In the genomic region with DNA sequence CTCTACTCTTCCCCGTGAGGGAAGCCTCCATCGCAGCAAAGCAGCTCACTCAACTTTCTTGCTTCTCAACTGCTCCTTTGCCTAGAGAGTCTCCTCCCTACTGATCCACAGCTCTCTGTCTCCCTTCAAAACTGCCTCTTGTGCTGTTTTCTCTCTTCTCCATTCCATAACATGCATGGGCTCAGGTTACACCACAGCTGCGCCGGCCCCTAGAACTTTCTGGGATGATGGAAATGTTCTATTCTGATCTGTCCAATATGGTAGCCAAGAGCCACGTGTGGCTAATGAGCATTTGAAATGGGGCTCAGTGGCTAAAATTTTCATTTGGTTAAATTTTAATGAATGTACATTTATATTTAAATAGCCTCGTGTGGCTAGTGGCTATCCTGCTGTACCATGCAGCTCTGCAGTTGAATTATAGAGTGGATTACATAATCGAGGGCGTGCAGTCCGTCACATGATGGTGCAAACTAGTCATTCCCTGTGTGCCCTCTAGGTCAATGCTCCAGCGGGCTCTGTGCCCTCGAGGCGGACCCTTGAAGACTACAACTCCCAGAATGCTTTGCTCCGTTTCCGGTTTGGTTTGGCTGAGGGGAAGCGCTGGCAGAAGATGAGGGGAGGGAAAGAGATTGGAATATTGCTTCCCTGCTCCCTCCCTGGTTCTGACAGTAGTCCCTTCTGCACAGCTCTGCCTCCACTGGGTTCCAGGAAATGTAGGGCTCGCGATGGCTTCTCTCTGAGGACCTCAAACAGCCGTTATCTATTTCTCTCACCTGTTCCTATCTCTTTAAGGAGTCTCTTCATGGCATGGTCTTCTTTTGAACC, we compare ENCODE assay signal across 8 cellular contexts.
DNase-seq lines count a peak whose midpoint lies in the region; ATAC-seq and TF ChIP-seq lines count a peak whose summit lies in the region.

No MANE protein-coding gene starts in this region.

- no peaks in the 10 kb centered on the region; the same call in none of the 2 replicates for H3K9me3 Mint-ChIP-seq in HFFc6
- peaks cover 3% of the 10 kb centered on the region; the same call in 1 of the 2 replicates for H3K9me3 Mint-ChIP-seq in WTC11
- H3K9me3 Mint-ChIP-seq in type B pancreatic cell: no peaks in the 10 kb centered on the region
- peaks cover 4% of the 10 kb centered on the region for H3K9me3 Mint-ChIP-seq in activated T-helper 2 cell treated with anti-CD3 and anti-CD28 coated beads, Interferon-gamma antibody, Interleukin-2, Interleukin-4, amounts not matched to agents 10 μg/mL and 5 μg/mL and 100 μg/mL, durations not matched to agents 14 hours and 24 hours and 36 hours

- TF ChIP-seq CTCF in HFFc6 (IDR thresholded peaks at IDR 0.05): peak; percentile 32; the same call in 1 of the 2 replicates
- TF ChIP-seq CTCF in WTC11 (IDR thresholded peaks at IDR 0.05): no peak
- TF ChIP-seq CTCF in type B pancreatic cell (conservative IDR thresholded peaks at IDR 0.05): peak; percentile 50

- H3K27me3 ChIP-seq in ACC112 (ENCODE audit: insufficient read depth, low read length): peaks cover 8% of the 10 kb centered on the region; the same call in 1 of the 2 replicates
- H3K27me3 ChIP-seq in iPS DF 6.9 (ENCODE audit: control insufficient read depth, insufficient read depth, low read length): no peaks in the 10 kb centered on the region

- H3K36me3 Mint-ChIP-seq in HFFc6 (ENCODE audit: low read depth) (peaks cover 12% of the 10 kb centered on the region; the same call in 1 of the 2 replicates), WTC11 (peaks cover 2% of the 10 kb centered on the region; the same call in 1 of the 2 replicates), type B pancreatic cell (no peaks in the 10 kb centered on the region)
- no peaks in the 10 kb centered on the region for H3K36me3 Mint-ChIP-seq in activated T-helper 2 cell treated with anti-CD3 and anti-CD28 coated beads, Interferon-gamma antibody, Interleukin-2, Interleukin-4, amounts not matched to agents 10 μg/mL and 5 μg/mL and 100 μg/mL, durations not matched to agents 14 hours and 24 hours and 36 hours (ENCODE audit: low read depth)

- WGBS in iPS DF 6.9 (ENCODE audit: insufficient coverage, insufficient read length): no CpG with 5 or more reads among the region's 18 CpGs

- H3K27me3 Mint-ChIP-seq in HFFc6 (ENCODE audit: insufficient read depth) (peaks cover 10% of the 10 kb centered on the region), WTC11 (ENCODE audit: low read depth) (peaks cover 5% of the 10 kb centered on the region), type B pancreatic cell (peaks cover 23% of the 10 kb centered on the region)
- peaks cover 1% of the 10 kb centered on the region for H3K27me3 Mint-ChIP-seq in activated T-helper 2 cell treated with anti-CD3 and anti-CD28 coated beads, Interferon-gamma antibody, Interleukin-2, Interleukin-4, amounts not matched to agents 10 μg/mL and 5 μg/mL and 100 μg/mL, durations not matched to agents 14 hours and 24 hours and 36 hours (ENCODE audit: low read depth)

- H3K79me2 ChIP-seq in ACC112 (ENCODE audit: control insufficient read depth, insufficient read depth, low read length, unreplicated experiment): no peaks in the 10 kb centered on the region

- no peak overlapping the region for H3K4me3 Mint-ChIP-seq in HFFc6
- peak overlapping the region; percentile 38 for H3K4me3 Mint-ChIP-seq in WTC11
- peak overlapping the region; percentile 41 for H3K4me3 Mint-ChIP-seq in type B pancreatic cell
- H3K4me3 Mint-ChIP-seq in activated T-helper 2 cell treated with anti-CD3 and anti-CD28 coated beads, Interferon-gamma antibody, Interleukin-2, Interleukin-4, amounts not matched to agents 10 μg/mL and 5 μg/mL and 100 μg/mL, durations not matched to agents 14 hours and 24 hours and 36 hours (ENCODE audit: low read depth): no peak overlapping the region

- CTCF ChIA-PET in WTC11 (lab: Charles Lee): interaction anchor here (0.6 to 0.7 kb wide), 2 partner anchors 65 to 707 kb away, joined by 3 to 6 read pairs; no protein-coding TSS in a partner anchor

- DNase-seq in HFFc6 (peak; percentile 50), WTC11 (ENCODE audit: low spot score) (peak; percentile 78), iPS DF 6.9 (ENCODE audit: low read depth, low spot score) (peak; percentile 73), type B pancreatic cell (ENCODE audit: extremely low spot score, unreplicated experiment) (no peak), NCI-H2171 treated with DMSO at 0.1 percent for 48 hours (lab: John Stamatoyannopoulos, UW) (no peak)
- DNase-seq in activated T-helper 2 cell treated with anti-CD3 and anti-CD28 coated beads, Interferon-gamma antibody, Interleukin-2, Interleukin-4, amounts not matched to agents 10 μg/mL and 5 μg/mL and 100 μg/mL, durations not matched to agents 14 hours and 24 hours and 36 hours (ENCODE audit: low spot score): no peak

- peaks cover 40% of the 10 kb centered on the region for H3K4me1 ChIP-seq in ACC112 (ENCODE audit: control insufficient read depth, insufficient read depth, low read length, unreplicated experiment)
- H3K4me1 ChIP-seq in iPS DF 6.9 (ENCODE audit: control insufficient read depth, insufficient read depth, low read length): no peaks in the 10 kb centered on the region

- H3K4me3 ChIP-seq in ACC112 (ENCODE audit: low read depth, low read length) (no peak overlapping the region), iPS DF 6.9 (ENCODE audit: low read length) (no peak overlapping the region)

- ATAC-seq in WTC11 (peak; percentile 95), HG03439 (IDR thresholded peaks at IDR 0.05; ENCODE audit: unreplicated experiment) (no peak)

- no peak overlapping the region for H3K27ac ChIP-seq in ACC112 (ENCODE audit: low read depth, low read length)
- no peak overlapping the region for H3K27ac ChIP-seq in iPS DF 6.9 (ENCODE audit: low read length)

- H2AFZ ChIP-seq in ACC112 (ENCODE audit: low read length, unreplicated experiment): peak overlapping the region; percentile 38

- intact Hi-C loops in activated T-helper 2 cell treated with anti-CD3 and anti-CD28 coated beads, Interferon-gamma antibody, Interleukin-2, Interleukin-4, amounts not matched to agents 10 μg/mL and 5 μg/mL and 100 μg/mL, durations not matched to agents 14 hours and 24 hours and 36 hours (cut with micrococcal nuclease): no loop called here

- H3K36me3 ChIP-seq in ACC112 (ENCODE audit: insufficient read depth, low read length) (no peaks in the 10 kb centered on the region), iPS DF 6.9 (ENCODE audit: control insufficient read depth, insufficient read depth, low read length) (no peaks in the 10 kb centered on the region)

- H3K27ac Mint-ChIP-seq in HFFc6: no peak overlapping the region; the same call in 1 of the 2 replicates
- no peak overlapping the region for H3K27ac Mint-ChIP-seq in WTC11
- H3K27ac Mint-ChIP-seq in type B pancreatic cell: no peak overlapping the region
- H3K27ac Mint-ChIP-seq in activated T-helper 2 cell treated with anti-CD3 and anti-CD28 coated beads, Interferon-gamma antibody, Interleukin-2, Interleukin-4, amounts not matched to agents 10 μg/mL and 5 μg/mL and 100 μg/mL, durations not matched to agents 14 hours and 24 hours and 36 hours: no peak overlapping the region

- POLR2A ChIA-PET in WTC11 (lab: Charles Lee): no interaction called here

- H3K9me3 ChIP-seq in iPS DF 6.9 (ENCODE audit: control insufficient read depth, insufficient read depth, low read length): no peaks in the 10 kb centered on the region

- H3K4me1 Mint-ChIP-seq in HFFc6 (ENCODE audit: low read depth) (peaks cover 55% of the 10 kb centered on the region), WTC11 (peaks cover 21% of the 10 kb centered on the region), type B pancreatic cell (ENCODE audit: unreplicated experiment) (peaks cover 5% of the 10 kb centered on the region)
- no peaks in the 10 kb centered on the region for H3K4me1 Mint-ChIP-seq in activated T-helper 2 cell treated with anti-CD3 and anti-CD28 coated beads, Interferon-gamma antibody, Interleukin-2, Interleukin-4, amounts not matched to agents 10 μg/mL and 5 μg/mL and 100 μg/mL, durations not matched to agents 14 hours and 24 hours and 36 hours (ENCODE audit: low read depth)

TF ChIP-seq in WTC11, 78 proteins besides CTCF, POLR2A, EP300 and RAD21 (continues in another document):
- TF ChIP-seq PRRX2 (CRISPR knock-in tag; IDR thresholded peaks at IDR 0.05) (no peak), NR3C1 (CRISPR knock-in tag; conservative IDR thresholded peaks at IDR 0.05; ENCODE audit: low read depth) (no peak), NFATC4 (CRISPR knock-in tag; IDR thresholded peaks at IDR 0.05) (no peak), SMAD4 (CRISPR knock-in tag; IDR thresholded peaks at IDR 0.05) (no peak), SOX15 (CRISPR knock-in tag; IDR thresholded peaks at IDR 0.05) (no peak), ZNF425 (CRISPR knock-in tag; conservative IDR thresholded peaks at IDR 0.05) (no peak), USF2 (CRISPR knock-in tag; IDR thresholded peaks at IDR 0.05) (peak; percentile 75), CREM (CRISPR knock-in tag; IDR thresholded peaks at IDR 0.05) (no peak)

Comparison
In these comparisons a context has a peak if more than half of its experiments do, and no peak if none do; other contexts are left out.
1. DNase-seq: peak in HFFc6 (single experiment), WTC11 (single experiment) and iPS DF 6.9 (single experiment); none in type B pancreatic cell (single experiment), activated T-helper 2 cell treated with anti-CD3 and anti-CD28 coated beads, Interferon-gamma antibody, Interleukin-2, Interleukin-4, amounts not matched to agents 10 μg/mL and 5 μg/mL and 100 μg/mL, durations not matched to agents 14 hours and 24 hours and 36 hours (single experiment) and NCI-H2171 treated with DMSO at 0.1 percent for 48 hours (single experiment).
2. H3K4me3 Mint-ChIP-seq: peak in WTC11 (single experiment) and type B pancreatic cell (single experiment); none in HFFc6 (single experiment) and activated T-helper 2 cell treated with anti-CD3 and anti-CD28 coated beads, Interferon-gamma antibody, Interleukin-2, Interleukin-4, amounts not matched to agents 10 μg/mL and 5 μg/mL and 100 μg/mL, durations not matched to agents 14 hours and 24 hours and 36 hours (single experiment).